15 cellular contexts compared by ENCODE assay signal in the genomic region with DNA sequence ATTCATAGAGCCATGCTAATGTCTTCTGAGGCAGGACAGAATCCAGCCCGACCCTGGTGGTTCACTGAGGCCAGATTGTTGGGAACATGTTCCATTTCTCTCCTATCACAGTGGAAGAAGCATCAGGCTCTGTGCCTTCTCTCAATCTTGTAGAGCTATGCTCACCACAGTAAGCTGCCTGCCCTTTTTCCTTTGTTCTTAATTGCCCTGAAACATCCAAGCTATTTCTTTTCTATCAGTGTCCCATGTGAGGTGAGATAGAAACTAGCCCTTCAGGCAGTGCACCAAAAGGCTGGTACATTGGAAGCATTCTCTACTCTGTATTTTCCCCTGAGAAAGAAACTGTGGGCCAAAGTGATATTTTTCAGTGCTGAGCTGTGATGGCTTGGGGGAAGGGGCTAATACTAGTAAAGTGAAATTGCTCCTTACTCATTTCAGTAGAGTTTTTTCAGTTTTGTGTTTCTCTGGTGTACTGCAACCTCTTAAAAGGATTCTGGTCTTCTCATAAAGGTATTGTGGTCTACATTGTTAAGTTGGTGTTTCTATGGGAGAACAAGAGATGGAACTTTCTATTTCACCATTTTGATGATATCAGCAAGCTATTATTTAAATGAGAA.
A peak's percentile ranks its signal among the peaks of the same experiment; 100 is the strongest.
DNase-seq lines count a peak whose midpoint lies in the region; ATAC-seq and TF ChIP-seq lines count a peak whose summit lies in the region.
"Had no signal": no experiment of that assay in that cellular context is flagged by ENCODE, and none has a peak within 500 bp of the region (broad histone marks: within the 10 kb centered on the region; RNA-seq: fewer than 3 reads in every experiment).

No MANE protein-coding gene starts in this region.

- TF ChIP-seq POLR2A in breast epithelium (IDR thresholded peaks at IDR 0.05), result no peak

- H3K4me1 ChIP-seq in breast epithelium (no peaks in the 10 kb centered on the region), endodermal cell (ENCODE audit: control insufficient read depth, insufficient read depth, low read length) (no peaks in the 10 kb centered on the region), psoas muscle (no peaks in the 10 kb centered on the region)

- H3K4me3 ChIP-seq in breast epithelium (no peak overlapping the region), endodermal cell (ENCODE audit: low read length) (no peak overlapping the region), psoas muscle (no peak overlapping the region)
- H3K4me3 ChIP-seq: skin epidermis had no signal

- TF ChIP-seq CTCF in breast epithelium (IDR thresholded peaks at IDR 0.05) (no peak), endodermal cell (conservative IDR thresholded peaks at IDR 0.05) (no peak), psoas muscle (IDR thresholded peaks at IDR 0.05) (no peak)

- H3K4me3 Mint-ChIP-seq in endodermal cell, result no peak overlapping the region
- H3K4me3 Mint-ChIP-seq in T-helper 2 cell treated with Interferon-gamma antibody and Interleukin-4, amounts not matched to agents 5 μg/mL and 100 μg/mL, for 36 hours, result no peak overlapping the region
- H3K4me3 Mint-ChIP-seq: CD8-positive, alpha-beta T cell had no signal

- no peak overlapping the region for H3K9ac ChIP-seq in endodermal cell (ENCODE audit: extremely low read depth, low read length, poor library complexity, severe bottlenecking)

- no peak overlapping the region for H3K27ac Mint-ChIP-seq in endodermal cell
- no peak overlapping the region for H3K27ac Mint-ChIP-seq in T-helper 2 cell treated with Interferon-gamma antibody and Interleukin-4, amounts not matched to agents 5 μg/mL and 100 μg/mL, for 36 hours
- H3K27ac Mint-ChIP-seq: CD8-positive, alpha-beta T cell had no signal

- peaks cover 6% of the 10 kb centered on the region for H3K9me3 Mint-ChIP-seq in endodermal cell
- peaks cover 4% of the 10 kb centered on the region for H3K9me3 Mint-ChIP-seq in T-helper 2 cell treated with Interferon-gamma antibody and Interleukin-4, amounts not matched to agents 5 μg/mL and 100 μg/mL, for 36 hours
- H3K9me3 Mint-ChIP-seq: CD8-positive, alpha-beta T cell had no signal

- DNase-seq in breast epithelium (ENCODE audit: low spot score in 2 of 2) (no peak), endodermal cell (no peak), psoas muscle (no peak)
- no peak for DNase-seq in T-helper 2 cell treated with Interferon-gamma antibody and Interleukin-4, amounts not matched to agents 5 μg/mL and 100 μg/mL, for 36 hours (ENCODE audit: low spot score)
- DNase-seq: activated CD4-positive, alpha-beta T cell treated with anti-CD3 and anti-CD28 coated beads, Interleukin-2, amount 50 U/mL, for 1 hour; amniotic stem cell; CD8-positive, alpha-beta T cell; Karpas-422; NCI-H526 treated with DMSO at 0.1 percent for 48 hours had no signal

- intact Hi-C loops in breast epithelium (cut with DNase I; ENCODE audit: low total_unique reads), result no loop called here
- intact Hi-C loops in psoas muscle (cut with DNase I), result no loop called here

- no peak overlapping the region for H3K27ac ChIP-seq in breast epithelium
- H3K27ac ChIP-seq in endodermal cell (ENCODE audit: low read depth, low read length), result no peak overlapping the region
- no peak overlapping the region for H3K27ac ChIP-seq in psoas muscle
- H3K27ac ChIP-seq: skin epidermis had no signal

- H3K36me3 ChIP-seq in breast epithelium (no peaks in the 10 kb centered on the region), endodermal cell (ENCODE audit: control insufficient read depth, insufficient read depth, low read length) (no peaks in the 10 kb centered on the region), psoas muscle (ENCODE audit: insufficient read depth in 1 of 2, low read depth in 1 of 2) (no peaks in the 10 kb centered on the region)

- H3K27me3 ChIP-seq in breast epithelium (peaks cover 0 to 3% of the 10 kb centered on the region in 2 donors), endodermal cell (ENCODE audit: control insufficient read depth, insufficient read depth, low read length, poor library complexity, severe bottlenecking) (no peaks in the 10 kb centered on the region), psoas muscle (ENCODE audit: insufficient read depth in 3 of 3, low read length in 2 of 3) (no peaks in the 10 kb centered on the region)

- peaks cover 16% of the 10 kb centered on the region for H3K36me3 Mint-ChIP-seq in endodermal cell (ENCODE audit: low read depth)
- no peaks in the 10 kb centered on the region for H3K36me3 Mint-ChIP-seq in T-helper 2 cell treated with Interferon-gamma antibody and Interleukin-4, amounts not matched to agents 5 μg/mL and 100 μg/mL, for 36 hours (ENCODE audit: low read depth)

- peaks cover 9% of the 10 kb centered on the region for H3K4me1 Mint-ChIP-seq in endodermal cell
- H3K4me1 Mint-ChIP-seq in T-helper 2 cell treated with Interferon-gamma antibody and Interleukin-4, amounts not matched to agents 5 μg/mL and 100 μg/mL, for 36 hours (ENCODE audit: low read depth), result no peaks in the 10 kb centered on the region

- WGBS in endodermal cell (ENCODE audit: insufficient coverage in 1 of 2, insufficient read length in 1 of 2), 2 experiments, result 79% methylated on average over 1 of the region's 1 CpG; no CpG with 5 or more reads in 1 of the 2 experiments
- WGBS in psoas muscle, 3 donors, result 73 to 84% (median 80%) methylated on average over 1 of the region's 1 CpG

- no peaks in the 10 kb centered on the region for H3K27me3 Mint-ChIP-seq in endodermal cell (ENCODE audit: insufficient read depth)
- no peaks in the 10 kb centered on the region for H3K27me3 Mint-ChIP-seq in T-helper 2 cell treated with Interferon-gamma antibody and Interleukin-4, amounts not matched to agents 5 μg/mL and 100 μg/mL, for 36 hours (ENCODE audit: low read depth)

- H3K9me3 ChIP-seq in breast epithelium (peaks cover 0 to 9% of the 10 kb centered on the region in 2 donors), endodermal cell (ENCODE audit: control insufficient read depth, low read length) (no peaks in the 10 kb centered on the region), psoas muscle (no peaks in the 10 kb centered on the region)

- peak; percentile 93 for ATAC-seq in GM18502 (IDR thresholded peaks at IDR 0.05; ENCODE audit: poor library complexity, unreplicated experiment)
- ATAC-seq in GM19438 (IDR thresholded peaks at IDR 0.05; ENCODE audit: low read depth, unreplicated experiment), result peak; percentile 90
- ATAC-seq in HG02840 (IDR thresholded peaks at IDR 0.05; ENCODE audit: low FRiP score, unreplicated experiment), result peak; percentile 89
- peak; percentile 89 for ATAC-seq in HG03521 (IDR thresholded peaks at IDR 0.05; ENCODE audit: unreplicated experiment)
- no peak for ATAC-seq in psoas muscle
- ATAC-seq: CD8-positive, alpha-beta T cell; SK-N-SH treated with all-trans-retinoic acid at 6 μM for 48 hours had no signal

Comparison
In these comparisons a context has a peak if more than half of its experiments do, and no peak if none do; other contexts are left out.
1. ATAC-seq: peak in GM18502 (single experiment), GM19438 (single experiment), HG02840 (single experiment) and HG03521 (single experiment); none in psoas muscle (0 of 4).